Comparison of ENCODE assay signal across 8 cellular contexts in genomic region chr7:124765401-124766352, GRCh38. TPM values are rescaled to one million over a fixed set of nuclear protein-coding genes. Genes with fewer than 3 reads are reported as not detected.
DNase-seq lines count a peak whose midpoint lies in the region; ATAC-seq and TF ChIP-seq lines count a peak whose summit lies in the region.

A gene with protein sequence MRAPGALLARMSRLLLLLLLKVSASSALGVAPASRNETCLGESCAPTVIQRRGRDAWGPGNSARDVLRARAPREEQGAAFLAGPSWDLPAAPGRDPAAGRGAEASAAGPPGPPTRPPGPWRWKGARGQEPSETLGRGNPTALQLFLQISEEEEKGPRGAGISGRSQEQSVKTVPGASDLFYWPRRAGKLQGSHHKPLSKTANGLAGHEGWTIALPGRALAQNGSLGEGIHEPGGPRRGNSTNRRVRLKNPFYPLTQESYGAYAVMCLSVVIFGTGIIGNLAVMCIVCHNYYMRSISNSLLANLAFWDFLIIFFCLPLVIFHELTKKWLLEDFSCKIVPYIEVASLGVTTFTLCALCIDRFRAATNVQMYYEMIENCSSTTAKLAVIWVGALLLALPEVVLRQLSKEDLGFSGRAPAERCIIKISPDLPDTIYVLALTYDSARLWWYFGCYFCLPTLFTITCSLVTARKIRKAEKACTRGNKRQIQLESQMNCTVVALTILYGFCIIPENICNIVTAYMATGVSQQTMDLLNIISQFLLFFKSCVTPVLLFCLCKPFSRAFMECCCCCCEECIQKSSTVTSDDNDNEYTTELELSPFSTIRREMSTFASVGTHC (minus strand): TSS chr7:124765792. CDS start chr7:124764976, 816 bp downstream.

- H3K36me3 Mint-ChIP-seq in activated CD8-positive, alpha-beta T cell treated with anti-CD3 and anti-CD28 coated beads for 36 hours (ENCODE audit: low read depth): no peaks in the 10 kb centered on the region

- no peaks in the 10 kb centered on the region for H3K9me3 ChIP-seq in esophagus muscularis mucosa
- H3K9me3 ChIP-seq in mucosa of stomach (ENCODE audit: control insufficient read depth, low read length): no peaks in the 10 kb centered on the region

- H3K4me1 Mint-ChIP-seq in activated CD8-positive, alpha-beta T cell treated with anti-CD3 and anti-CD28 coated beads for 36 hours (ENCODE audit: low read depth): peaks cover 12% of the 10 kb centered on the region

- peak; percentile 73 for ATAC-seq in HG02870 (IDR thresholded peaks at IDR 0.05; ENCODE audit: unreplicated experiment)
- peak; percentile 71 for ATAC-seq in activated CD8-positive, alpha-beta T cell treated with anti-CD3 and anti-CD28 coated beads for 36 hours

- peak within 1 kb of the TSS; percentile 60 to 80 (median 67) for H3K4me3 ChIP-seq in esophagus muscularis mucosa
- H3K4me3 ChIP-seq in mucosa of stomach (ENCODE audit: low read length): peak within 1 kb of the TSS; percentile 28

- H3K27me3 ChIP-seq in esophagus muscularis mucosa (peaks cover 0 to 17% (median 0%) of the 10 kb centered on the region in 4 donors), mucosa of stomach (ENCODE audit: control insufficient read depth, insufficient read depth, low read length) (peaks cover 27% of the 10 kb centered on the region)

- peak within 1 kb of the TSS; percentile 62 for H3K4me3 Mint-ChIP-seq in activated CD8-positive, alpha-beta T cell treated with anti-CD3 and anti-CD28 coated beads for 36 hours

- no peaks in the 10 kb centered on the region for H3K36me3 ChIP-seq in esophagus muscularis mucosa
- no peaks in the 10 kb centered on the region for H3K36me3 ChIP-seq in mucosa of stomach (ENCODE audit: control insufficient read depth, insufficient read depth, low read length)

- H3K27me3 Mint-ChIP-seq in activated CD8-positive, alpha-beta T cell treated with anti-CD3 and anti-CD28 coated beads for 36 hours: peaks cover 44% of the 10 kb centered on the region

- no peak for TF ChIP-seq EP300 in esophagus muscularis mucosa (IDR thresholded peaks at IDR 0.05)

- peak within 1 kb of the TSS; percentile 74 to 82 (median 80) for H3K27ac ChIP-seq in esophagus muscularis mucosa (replicated peaks in 1 of 4)
- H3K27ac ChIP-seq in substantia nigra (ENCODE audit: low read depth, low read length, poor library complexity, severe bottlenecking): peak within 1 kb of the TSS; percentile 99

- CTCF ChIA-PET in activated CD8-positive, alpha-beta T cell treated with anti-CD3 and anti-CD28 coated beads for 36 hours (lab: Charles Lee): interaction anchor here (1.6 kb wide), 1 partner anchor 23 kb away, joined by 4 read pairs; no protein-coding TSS in a partner anchor

- TF ChIP-seq CTCF in GM13977 (IDR thresholded peaks at IDR 0.05; ENCODE audit: extremely low read depth, insufficient read depth, missing control alignments): peak; percentile 18
- no peak for TF ChIP-seq CTCF in activated CD8-positive, alpha-beta T cell treated with anti-CD3 and anti-CD28 coated beads for 36 hours (IDR thresholded peaks at IDR 0.05)
- peak; percentile 21 to 53 (median 40) for TF ChIP-seq CTCF in esophagus muscularis mucosa (IDR thresholded peaks at IDR 0.05)

- POLR2A ChIA-PET in activated CD8-positive, alpha-beta T cell treated with anti-CD3 and anti-CD28 coated beads for 36 hours (lab: Charles Lee): no interaction called here

- in situ Hi-C loops in GM13977 (cut with MboI; ENCODE audit: low pct_unique_long_range_greater_than_20kb, low sequenced_read_pairs, unreplicated experiment): no loop called here

- H3K9ac ChIP-seq in mucosa of stomach (ENCODE audit: low read length): no peak within 1 kb of the TSS

- DNase-seq in A172 (ENCODE audit: low spot score) (peak; percentile 51), GM13977 (ENCODE audit: low spot score) (peak; percentile 77), NCI-H2107 (lab: John Stamatoyannopoulos, UW) (peak; percentile 10), esophagus muscularis mucosa (ENCODE audit: extremely low spot score) (no peak), substantia nigra (lab: John Stamatoyannopoulos, UW) (peak; percentile 51 to 94 (median 85))
- peak; percentile 49 for DNase-seq in activated CD8-positive, alpha-beta T cell treated with anti-CD3 and anti-CD28 coated beads for 36 hours

- H3K27ac Mint-ChIP-seq in activated CD8-positive, alpha-beta T cell treated with anti-CD3 and anti-CD28 coated beads for 36 hours: no peak within 1 kb of the TSS

- no peak for TF ChIP-seq POLR2A in esophagus muscularis mucosa (IDR thresholded peaks at IDR 0.05; ENCODE audit: low read depth)

- H3K9me3 Mint-ChIP-seq in activated CD8-positive, alpha-beta T cell treated with anti-CD3 and anti-CD28 coated beads for 36 hours: no peaks in the 10 kb centered on the region

- intact Hi-C loops in activated CD8-positive, alpha-beta T cell treated with anti-CD3 and anti-CD28 coated beads for 36 hours (cut with micrococcal nuclease): no loop called here
- intact Hi-C loops in esophagus muscularis mucosa (cut with DNase I): loop anchor here (5.0 kb wide), 1 partner anchor 593 kb away; no protein-coding TSS in a partner anchor

- H3K4me1 ChIP-seq in esophagus muscularis mucosa: peaks cover 18 to 49% (median 37%) of the 10 kb centered on the region in 4 donors
- H3K4me1 ChIP-seq in mucosa of stomach (ENCODE audit: control insufficient read depth, insufficient read depth, low read length): peaks cover 14% of the 10 kb centered on the region

- WGBS in esophagus muscularis mucosa: 3% methylated on average over 37 of the region's 81 CpGs

RNA-seq across cellular contexts. Expression of the gene that starts here (rescaled TPM):
- total RNA-seq in A172 (2014; rRNA removed; shearing (Covaris generic)): 1.3 and 3.2 TPM in 2 replicates
- total RNA-seq in activated CD8-positive, alpha-beta T cell treated with anti-CD3 and anti-CD28 coated beads for 36 hours: not detected
- total RNA-seq in esophagus muscularis mucosa: 10 to 100 TPM in 3 of 4 donors, 1 to 10 TPM in 1; 5.0 to 15.2 (median 12.5) TPM

Comparison
In these comparisons a context has a peak if more than half of its experiments do, and no peak if none do; other contexts are left out.
1. Peak in DNase-seq and ATAC-seq in activated CD8-positive, alpha-beta T cell treated with anti-CD3 and anti-CD28 coated beads for 36 hours; RNA of the gene not detected or under 1 TPM.